In genomic region chr15:69909719-69910444, GRCh38 we compare ENCODE assay signal across 23 cellular contexts.
A peak's percentile ranks its signal among the peaks of the same experiment; 100 is the strongest.
DNase-seq lines count a peak whose midpoint lies in the region; ATAC-seq, FAIRE-seq and TF ChIP-seq lines count a peak whose summit lies in the region.
"Had no signal": no experiment of that assay in that cellular context is flagged by ENCODE, and none has a peak within 500 bp of the region (broad histone marks: within the 10 kb centered on the region; RNA-seq: fewer than 3 reads in every experiment).

No MANE protein-coding gene starts in this region.

- no peak overlapping the region for H4K12ac ChIP-seq in trophoblast cell (ENCODE audit: low read depth, low read length)

- TF ChIP-seq CTCF in K562 (IDR thresholded peaks at IDR 0.05 in 2 of 3, conservative IDR thresholded peaks at IDR 0.05 in 1 of 3; ENCODE audit: insufficient read depth in 2 of 3, low read depth in 1 of 3, low read length in 3 of 3): no peak

- H3K4me3 ChIP-seq in K562 (no peak overlapping the region), trophoblast cell (ENCODE audit: low read depth, low read length) (no peak overlapping the region)
- H3K4me3 ChIP-seq: stomach, transverse colon had no signal

- H3K36me3 ChIP-seq in K562 (ENCODE audit: control insufficient read depth, insufficient read depth, low read length) (no peaks in the 10 kb centered on the region), trophoblast cell (ENCODE audit: control insufficient read depth in 1 of 2, insufficient read depth in 2 of 2, low read length in 2 of 2) (no peaks in the 10 kb centered on the region)
- H3K36me3 ChIP-seq: stomach, transverse colon had no signal

- no peak overlapping the region for H4K91ac ChIP-seq in trophoblast cell (ENCODE audit: low read depth, low read length)

- H2BK120ac ChIP-seq in trophoblast cell (ENCODE audit: insufficient read depth, low read length, poor library complexity): no peak overlapping the region

- H3K79me2 ChIP-seq in K562 (ENCODE audit: control insufficient read depth, insufficient read depth, low read length) (no peaks in the 10 kb centered on the region), trophoblast cell (ENCODE audit: control insufficient read depth, insufficient read depth, low read length, poor library complexity) (no peaks in the 10 kb centered on the region)

- H3K27ac ChIP-seq in K562 (ENCODE audit: extremely low read depth, low read depth, low read length) (no peak overlapping the region), trophoblast cell (ENCODE audit: low read depth, low read length) (no peak overlapping the region)
- H3K27ac ChIP-seq: stomach, transverse colon had no signal

- H2AK5ac ChIP-seq in trophoblast cell (ENCODE audit: low read length): no peak overlapping the region

- DNase-seq in cardiac septum (ENCODE audit: low spot score) (peak; percentile 47), left ventricle myocardium superior (no peak), NCI-H226 (peak; percentile 29), K562 (ENCODE audit: extremely low read depth in 1 of 4, low spot score in 3 of 4) (peak; percentile 8 to 63 (median 48)), G401 (ENCODE audit: low spot score) (no peak), trophoblast cell (no peak)
- DNase-seq in effector memory CD8-positive, alpha-beta T cell: no peak
- DNase-seq: activated CD4-positive, alpha-beta memory T cell treated with anti-CD3 and anti-CD28 coated beads for 36 hours; AML-193; CD4-positive, alpha-beta memory T cell; DMS 273 treated with DMSO at 0.1 percent for 48 hours; Kasumi-1; NCI-H1092 treated with DMSO at 0.1 percent for 48 hours; Right ventricle myocardium superior; stimulated activated CD8-positive, alpha-beta memory T cell treated with anti-CD3 and anti-CD28 coated beads, Interleukin-4, amount 100 ng/mL, for 48 hours; stomach; transverse colon had no signal

- TF ChIP-seq RAD21 in K562 (CRISPR knock-in tag; conservative IDR thresholded peaks at IDR 0.05 in 1 of 2, IDR thresholded peaks at IDR 0.05 in 1 of 2): no peak

- H3K4me2 ChIP-seq in K562 (ENCODE audit: insufficient read depth, low read length): no peak overlapping the region
- H3K4me2 ChIP-seq in trophoblast cell (ENCODE audit: low read length): no peak overlapping the region

- H3K27ac Mint-ChIP-seq in effector memory CD8-positive, alpha-beta T cell: no peak overlapping the region
- H3K27ac Mint-ChIP-seq: activated CD4-positive, alpha-beta memory T cell treated with anti-CD3 and anti-CD28 coated beads for 36 hours; activated naive CD8-positive, alpha-beta T cell; CD4-positive, alpha-beta memory T cell had no signal

- POLR2A ChIA-PET in K562 (lab: Yijun Ruan, JAX): interaction anchor here (0.6 to 0.7 kb wide), 3 partner anchors 12 to 189 kb away, joined by 3 to 4 read pairs (median 3); no protein-coding TSS in a partner anchor

- H4K8ac ChIP-seq in trophoblast cell (ENCODE audit: low read depth, low read length): no peak overlapping the region

- H4K20me1 ChIP-seq in K562 (replicated peaks; ENCODE audit: control insufficient read depth, insufficient read depth, low read length): no peaks in the 10 kb centered on the region

- no peak overlapping the region for H3K23ac ChIP-seq in trophoblast cell (ENCODE audit: low read length)

- H2AFZ ChIP-seq in K562 (ENCODE audit: low read depth, low read length) (no peak overlapping the region), trophoblast cell (ENCODE audit: insufficient read depth, low read length, poor library complexity) (no peak overlapping the region)

- no peak overlapping the region for H3K4me3 Mint-ChIP-seq in effector memory CD8-positive, alpha-beta T cell
- H3K4me3 Mint-ChIP-seq: activated CD4-positive, alpha-beta memory T cell treated with anti-CD3 and anti-CD28 coated beads for 36 hours; activated naive CD8-positive, alpha-beta T cell; CD4-positive, alpha-beta memory T cell; central memory CD8-positive, alpha-beta T cell had no signal

- CTCF ChIA-PET in K562 (lab: Yijun Ruan, JAX; ENCODE audit: low intra/inter-chr PET ratio): no interaction called here

- H3K36me3 Mint-ChIP-seq in effector memory CD8-positive, alpha-beta T cell (ENCODE audit: insufficient read depth): no peaks in the 10 kb centered on the region
- H3K36me3 Mint-ChIP-seq: activated CD4-positive, alpha-beta memory T cell treated with anti-CD3 and anti-CD28 coated beads for 36 hours; activated naive CD8-positive, alpha-beta T cell; CD4-positive, alpha-beta memory T cell had no signal

- H3K9ac ChIP-seq in K562 (ENCODE audit: insufficient read depth in 1 of 2, low read depth in 2 of 2, low read length in 2 of 2) (no peak overlapping the region), trophoblast cell (ENCODE audit: low read length) (no peak overlapping the region)

- H2BK5ac ChIP-seq in trophoblast cell (ENCODE audit: low read depth, low read length, poor library complexity): no peak overlapping the region

- no peaks in the 10 kb centered on the region for H3K4me1 Mint-ChIP-seq in effector memory CD8-positive, alpha-beta T cell (ENCODE audit: low read depth in 2 of 2)
- H3K4me1 Mint-ChIP-seq: central memory CD8-positive, alpha-beta T cell had no signal

- intact Hi-C loops in cardiac septum (cut with DNase I) (no loop called here), left ventricle myocardium superior (cut with micrococcal nuclease) (no loop called here), K562 (cut with micrococcal nuclease) (no loop called here)

- TF ChIP-seq EP300 in K562 (IDR thresholded peaks at IDR 0.05; ENCODE audit: low read length): no peak

- ATAC-seq in left ventricle myocardium superior: no peak
- ATAC-seq in K562: no peak
- no peak for ATAC-seq in effector memory CD8-positive, alpha-beta T cell (replicated peaks)
- no peak for ATAC-seq in GM18505 (IDR thresholded peaks at IDR 0.05; ENCODE audit: unreplicated experiment)
- ATAC-seq: activated CD4-positive, CD25-positive, alpha-beta regulatory T cell treated with anti-CD3 and anti-CD28 coated beads, Interleukin-2, amount 50 U/mL, for 24 hours; sciatic nerve had no signal

- H3K18ac ChIP-seq in trophoblast cell (ENCODE audit: low read length): no peak overlapping the region

- no peaks in the 10 kb centered on the region for H3K9me1 ChIP-seq in K562 (ENCODE audit: control insufficient read depth, insufficient read depth, low read length)

- in situ Hi-C loops in K562 (cut with MboI): no loop called here
- in situ Hi-C loops in G401 (cut with HindIII; ENCODE audit: low sequenced_read_pairs): no loop called here

- no peaks in the 10 kb centered on the region for H3K9me3 ChIP-seq in K562 (replicated peaks; ENCODE audit: control insufficient read depth, insufficient read depth, low read depth, low read length)
- H3K9me3 ChIP-seq in trophoblast cell (ENCODE audit: insufficient read depth, low read depth, low read length): peaks cover 1% of the 10 kb centered on the region
- H3K9me3 ChIP-seq: stomach, transverse colon had no signal

- no peaks in the 10 kb centered on the region for H3K79me1 ChIP-seq in trophoblast cell (ENCODE audit: low read length)

- no TSS peak for BruUV-seq in K562 (replicated peaks; lab: Mats Ljungman, UMichigan)

- H3K4me1 ChIP-seq in K562 (replicated peaks in 1 of 2; ENCODE audit: control insufficient read depth in 2 of 2, insufficient read depth in 2 of 2, low read length in 2 of 2) (no peaks in the 10 kb centered on the region), trophoblast cell (ENCODE audit: control insufficient read depth in 1 of 2, insufficient read depth in 2 of 2, low read length in 2 of 2) (peaks cover 0 to 5% of the 10 kb centered on the region in 2 experiments)
- H3K4me1 ChIP-seq: stomach, transverse colon had no signal

- H3K14ac ChIP-seq in trophoblast cell (ENCODE audit: low read length): no peak overlapping the region

- H3K4ac ChIP-seq in trophoblast cell (ENCODE audit: low read depth, low read length): no peak overlapping the region

- H3K9me3 Mint-ChIP-seq in effector memory CD8-positive, alpha-beta T cell: no peaks in the 10 kb centered on the region
- H3K9me3 Mint-ChIP-seq: activated CD4-positive, alpha-beta memory T cell treated with anti-CD3 and anti-CD28 coated beads for 36 hours; CD4-positive, alpha-beta memory T cell; central memory CD8-positive, alpha-beta T cell had no signal

- peaks cover 0 to 6% of the 10 kb centered on the region in 2 donors for H3K27me3 Mint-ChIP-seq in effector memory CD8-positive, alpha-beta T cell
- H3K27me3 Mint-ChIP-seq: activated CD4-positive, alpha-beta memory T cell treated with anti-CD3 and anti-CD28 coated beads for 36 hours; activated naive CD8-positive, alpha-beta T cell; central memory CD8-positive, alpha-beta T cell had no signal

- no peak for FAIRE-seq in K562 (lab: Jason Lieb, UNC)
- FAIRE-seq: astrocyte had no signal

- WGBS in K562 (ENCODE audit: insufficient coverage, low coverage, missing lambda C conversion rate): 2% methylated on average over 7 of the region's 7 CpGs
- WGBS in trophoblast cell (ENCODE audit: extremely low coverage, insufficient coverage, insufficient read length): no CpG with 5 or more reads among the region's 7 CpGs

- H3K27me3 ChIP-seq in K562 (ENCODE audit: control insufficient read depth in 2 of 2, insufficient read depth in 2 of 2, low read length in 2 of 2) (peaks cover 0 to 8% of the 10 kb centered on the region in 2 experiments; a peak in 1 of 5 replicates), trophoblast cell (ENCODE audit: insufficient read depth, low read length) (no peaks in the 10 kb centered on the region)
- H3K27me3 ChIP-seq: stomach had no signal

- no peak overlapping the region for H2BK12ac ChIP-seq in trophoblast cell (ENCODE audit: low read length)

- TF ChIP-seq POLR2A in K562 (conservative IDR thresholded peaks at IDR 0.05) (no peak), GM18505 (IDR thresholded peaks at IDR 0.05; ENCODE audit: borderline replicate concordance, extremely low read depth, insufficient read depth, insufficient read length) (no peak)

TF ChIP-seq in K562, 482 proteins besides CTCF, POLR2A, EP300 and RAD21 (continues in another document):
- TF ChIP-seq CBFA2T2 (conservative IDR thresholded peaks at IDR 0.05): peak; percentile 39
- TF ChIP-seq RAD51 (IDR thresholded peaks at IDR 0.05; ENCODE audit: borderline replicate concordance, low read depth): peak; percentile 87
- TF ChIP-seq USF2 (CRISPR knock-in tag; IDR thresholded peaks at IDR 0.05): peak; percentile 76
- TF ChIP-seq FOS (IDR thresholded peaks at IDR 0.05; ENCODE audit: extremely low read depth, insufficient read length): peak; percentile 19
- peak; percentile 73 for TF ChIP-seq L3MBTL2 (IDR thresholded peaks at IDR 0.05)

Comparison
In these comparisons a context has a peak if more than half of its experiments do, and no peak if none do; other contexts are left out.
1. DNase-seq: peak in cardiac septum (single experiment), NCI-H226 (single experiment) and K562 (4 of 4); none in left ventricle myocardium superior (single experiment), effector memory CD8-positive, alpha-beta T cell (0 of 3), G401 (single experiment) and trophoblast cell (0 of 2).